Comparison of ENCODE assay signal across 15 cellular contexts in the genomic region with DNA sequence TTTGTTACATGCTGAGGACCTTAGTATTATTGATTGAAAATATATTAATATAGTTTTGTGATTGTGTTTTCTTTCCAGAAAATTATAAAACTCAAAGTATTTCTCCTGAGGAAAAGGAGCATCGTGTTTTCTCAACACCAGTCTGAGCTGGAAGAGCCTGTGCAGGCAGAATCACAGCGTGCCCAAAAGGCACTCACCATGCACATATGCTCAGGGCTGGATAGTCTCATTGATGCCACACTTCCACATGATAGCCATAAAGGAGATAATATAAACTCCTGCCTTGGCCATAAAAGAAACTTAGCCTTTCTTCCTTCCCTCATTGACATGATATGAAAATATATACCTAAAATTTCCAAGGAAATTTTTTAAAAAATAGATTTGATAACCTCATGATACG. TPM values are rescaled to one million over a fixed set of nuclear protein-coding genes. Genes with fewer than 3 reads are reported as not detected.
"Had no signal": no experiment of that assay in that cellular context is flagged by ENCODE, and none has a peak within 500 bp of the region (broad histone marks: within the 10 kb centered on the region; RNA-seq: fewer than 3 reads in every experiment).

No MANE protein-coding gene starts in this region.

- ATAC-seq: activated CD8-positive, alpha-beta T cell treated with anti-CD3 and anti-CD28 coated beads, Interleukin-2, amount 10 ng/mL, durations not matched to agents 7 days and 5 days; lower lobe of right lung; stimulated activated memory B cell treated with anti-CD40 and anti-IgM and Interleukin-4, amounts not matched to agents 10 μg/mL and 1 μg/mL and 100 μg/mL, for 72 hours had no signal

- DNase-seq: activated CD4-positive, alpha-beta T cell treated with anti-CD3 and anti-CD28 coated beads, Interleukin-2, amount 10 ng/mL, durations not matched to agents 24 days and 14 days; activated CD4-positive, CD25-positive, alpha-beta regulatory T cell; activated CD8-positive, alpha-beta memory T cell treated with anti-CD3 and anti-CD28 coated beads, Interleukin-2, amount 50 U/mL, for 48 hours; activated CD8-positive, alpha-beta T cell treated with anti-CD3 and anti-CD28 coated beads, Interleukin-2, amount 10 ng/mL, durations not matched to agents 7 days and 5 days; activated naive CD4-positive, alpha-beta T cell; activated naive CD8-positive, alpha-beta T cell treated with anti-CD3 and anti-CD28 coated beads, Interleukin-2, amount 10 ng/mL, durations not matched to agents 7 days and 5 days; anterior cingulate cortex; esophagus squamous epithelium; lower lobe of right lung; stimulated activated CD4-positive, alpha-beta T cell treated with anti-CD3 and anti-CD28 coated beads, Interleukin-12 subunit alpha, Interleukin-12 subunit beta, amount 100 ng/mL, for 4 hours; stimulated activated CD4-positive, alpha-beta T cell treated with anti-CD3 and anti-CD28 coated beads, Interleukin-2, amount 100 ng/mL, for 24 hours; trophoblast cell had no signal

- H3K4me3 ChIP-seq: lower lobe of right lung, prostate gland, SK-N-MC had no signal

- H3K27ac ChIP-seq: lower lobe of right lung, prostate gland, SK-N-MC had no signal

- H3K4me1 ChIP-seq: esophagus squamous epithelium, lower lobe of right lung had no signal

- H3K9me3 ChIP-seq: esophagus squamous epithelium, lower lobe of right lung, prostate gland had no signal

- H3K27me3 ChIP-seq: esophagus squamous epithelium had no signal

- H3K36me3 ChIP-seq: esophagus squamous epithelium, lower lobe of right lung, prostate gland had no signal

RNA-seq across cellular contexts. Expression of gene PDE1A, which starts 4.0 kb away (rescaled TPM):
- total RNA-seq: activated CD4-positive, alpha-beta T cell treated with anti-CD3 and anti-CD28 coated beads, Interleukin-2, amount 10 ng/mL, durations not matched to agents 24 days and 14 days; activated CD8-positive, alpha-beta T cell treated with anti-CD3 and anti-CD28 coated beads, Interleukin-2, amount 10 ng/mL, durations not matched to agents 7 days and 5 days; activated naive CD8-positive, alpha-beta T cell treated with anti-CD3 and anti-CD28 coated beads, Interleukin-2, amount 10 ng/mL, durations not matched to agents 7 days and 5 days had no signal
